7 cellular contexts compared by ENCODE assay signal in the genomic region with DNA sequence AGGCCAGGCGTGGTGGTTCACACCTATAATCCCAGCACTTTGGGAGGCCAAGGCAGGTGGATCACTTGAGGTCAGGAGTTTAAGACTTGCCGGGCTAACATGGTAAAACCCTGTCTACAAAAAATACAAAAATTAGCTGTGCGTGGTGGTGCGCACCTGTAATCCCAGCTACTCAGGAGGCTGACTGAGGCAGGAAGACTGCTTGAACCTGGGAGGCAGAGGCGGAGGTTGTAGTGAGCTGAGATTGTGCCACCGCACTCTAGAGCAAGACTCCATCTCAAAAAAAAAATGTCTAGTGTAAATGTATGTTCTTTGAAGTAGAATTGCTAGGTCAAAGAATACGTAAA. TPM values are rescaled to one million over a fixed set of nuclear protein-coding genes. Genes with fewer than 3 reads are reported as not detected.
A peak's percentile ranks its signal among the peaks of the same experiment; 100 is the strongest.
DNase-seq lines count a peak whose midpoint lies in the region; ATAC-seq, FAIRE-seq and TF ChIP-seq lines count a peak whose summit lies in the region.
"Not testable (repeated sequence)": the region's sequence is repeated elsewhere in the genome, so short reads cannot be mapped to it uniquely, and the experiment has no call there.
"Had no signal": no experiment of that assay in that cellular context is flagged by ENCODE, and none has a peak within 500 bp of the region (broad histone marks: within the 10 kb centered on the region; RNA-seq: fewer than 3 reads in every experiment).

No MANE protein-coding gene starts in this region.

- not testable (repeated sequence) for TF ChIP-seq RAD21 in GM12878 (IDR thresholded peaks at IDR 0.05; ENCODE audit: insufficient read depth, low read depth, low read length)

- H3K36me3 ChIP-seq in CD8-positive, alpha-beta T cell (ENCODE audit: insufficient read depth, low read length); SU-DHL-6 (ENCODE audit: low read length); GM12878 (ENCODE audit: control insufficient read depth in 2 of 2, insufficient read depth in 2 of 2, low read length in 1 of 2); naive thymus-derived CD4-positive, alpha-beta T cell (ENCODE audit: control insufficient read depth in 2 of 3, insufficient read depth in 3 of 3, low read length in 3 of 3); thymus (ENCODE audit: control insufficient read depth, insufficient read depth): not testable (repeated sequence)

- H3K36me3 Mint-ChIP-seq in CD8-positive, alpha-beta T cell; naive thymus-derived CD4-positive, alpha-beta T cell: not testable (repeated sequence)

- not testable (repeated sequence) for BruUV-seq in GM12878 (replicated peaks; lab: Mats Ljungman, UMichigan)

- DNase-seq in CD8-positive, alpha-beta T cell, result peak in 1 of 7 experiments; percentile 72
- peak; percentile 60 for DNase-seq in activated T-cell treated with anti-CD3 and anti-CD28 coated beads, Interleukin-2, amount 50 U/mL, for 1 hour
- not testable (repeated sequence) for DNase-seq in GM12878 (ENCODE audit: low read depth, low spot score); naive thymus-derived CD4-positive, alpha-beta T cell

- H3K27ac ChIP-seq in CD8-positive, alpha-beta T cell (ENCODE audit: low read depth, low read length), result peak overlapping the region; percentile 75
- H3K27ac ChIP-seq in SU-DHL-6 (ENCODE audit: low read depth, low read length) (peak overlapping the region; percentile 88), GM12878 (ENCODE audit: control insufficient read depth, insufficient read depth) (peak overlapping the region; percentile 81), thymus (ENCODE audit: low read depth) (peak overlapping the region; percentile 91)
- peak overlapping the region; percentile 60 for H3K27ac ChIP-seq in naive thymus-derived CD4-positive, alpha-beta T cell (ENCODE audit: low read depth, low read length)

- not testable (repeated sequence) for H3K79me2 ChIP-seq in SU-DHL-6 (ENCODE audit: insufficient read depth, low read length); GM12878 (ENCODE audit: control insufficient read depth, insufficient read depth, low read length)

- H3K4me2 ChIP-seq in SU-DHL-6 (ENCODE audit: low read depth, low read length, poor library complexity, severe bottlenecking) (peak overlapping the region; percentile 49), GM12878 (ENCODE audit: control insufficient read depth, insufficient read depth) (peak overlapping the region; percentile 78; the same call in 1 of the 2 replicates)

- H3K9me3 ChIP-seq in CD8-positive, alpha-beta T cell (ENCODE audit: low read length); SU-DHL-6 (ENCODE audit: insufficient read depth, low read length); GM12878 (replicated peaks; ENCODE audit: control insufficient read depth, insufficient read depth, low read length); naive thymus-derived CD4-positive, alpha-beta T cell (ENCODE audit: control insufficient read depth in 2 of 3, low read length in 3 of 3); thymus (ENCODE audit: control insufficient read depth): not testable (repeated sequence)

- not testable (repeated sequence) for H3K27me3 ChIP-seq in CD8-positive, alpha-beta T cell (ENCODE audit: insufficient read depth, low read length); SU-DHL-6 (ENCODE audit: low read length); GM12878 (replicated peaks in 1 of 2; ENCODE audit: control insufficient read depth in 2 of 2, insufficient read depth in 2 of 2, low read length in 1 of 2); naive thymus-derived CD4-positive, alpha-beta T cell (ENCODE audit: control insufficient read depth in 2 of 2, insufficient read depth in 2 of 2, low read length in 2 of 2); thymus (ENCODE audit: control insufficient read depth, insufficient read depth)

- H3K9ac ChIP-seq in SU-DHL-6 (ENCODE audit: low read length); GM12878 (ENCODE audit: control insufficient read depth, insufficient read depth, low read length): not testable (repeated sequence)

- SMC1A ChIA-PET in GM12878 (lab: Charles Lee; ENCODE audit: uncharacterized antibody, unreplicated experiment), result interaction anchor here (1.2 to 2.4 kb wide), 5 partner anchors 26 to 224 kb away, joined by 3 to 13 read pairs (median 4); a partner anchor contains a TSS

- not testable (repeated sequence) for ATAC-seq in CD8-positive, alpha-beta T cell; GM12878; naive thymus-derived CD4-positive, alpha-beta T cell

- peak overlapping the region; percentile 82 for H3K4me3 Mint-ChIP-seq in CD8-positive, alpha-beta T cell
- H3K4me3 Mint-ChIP-seq in naive thymus-derived CD4-positive, alpha-beta T cell, result peak overlapping the region; percentile 68 to 89 (median 85)

- intact Hi-C loops in CD8-positive, alpha-beta T cell (cut with DNase I, micrococcal nuclease), result loop anchor here in 1 of 2 experiments (10.0 kb wide), 1 partner anchor 231 kb away; no protein-coding TSS in a partner anchor
- intact Hi-C loops in GM12878 (cut with micrococcal nuclease; ENCODE audit: unreplicated experiment); naive thymus-derived CD4-positive, alpha-beta T cell (cut with micrococcal nuclease): not testable (repeated sequence)

- not testable (repeated sequence) for TF ChIP-seq CTCF in CD8-positive, alpha-beta T cell (IDR thresholded peaks at IDR 0.05); SU-DHL-6 (IDR thresholded peaks at IDR 0.05; ENCODE audit: insufficient read depth, low read length, poor library complexity, severe bottlenecking); GM12878 (IDR thresholded peaks at IDR 0.05 in 2 of 3, conservative IDR thresholded peaks at IDR 0.05 in 1 of 3; ENCODE audit: control insufficient read depth in 2 of 3, extremely low read depth in 1 of 3, insufficient read depth in 1 of 3, low read depth in 3 of 3, low read length in 3 of 3)

- peaks cover 18% of the 10 kb centered on the region for H3F3A ChIP-seq in SU-DHL-6 (ENCODE audit: insufficient read depth)

- CTCF ChIA-PET in CD8-positive, alpha-beta T cell (lab: Charles Lee), result interaction anchor here (1.0 to 4.0 kb wide), 6 partner anchors 14 to 66 kb away, joined by 3 to 40 read pairs (median 14); a partner anchor contains a TSS
- CTCF ChIA-PET in GM12878 (lab: Yijun Ruan, JAX), result interaction anchor here (0.6 to 3.9 kb wide), 9 partner anchors 10 to 367 kb away, joined by 3 to 25 read pairs (median 8); a partner anchor contains a TSS
- CTCF ChIA-PET in naive thymus-derived CD4-positive, alpha-beta T cell (lab: Charles Lee), result interaction anchor here (0.7 to 2.9 kb wide), 8 partner anchors 26 to 350 kb away, joined by 3 to 30 read pairs (median 8); a partner anchor contains a TSS

- H3K4me1 ChIP-seq in CD8-positive, alpha-beta T cell (ENCODE audit: insufficient read depth, low read length), result peaks cover 32% of the 10 kb centered on the region
- H3K4me1 ChIP-seq in GM12878 (ENCODE audit: control insufficient read depth, insufficient read depth, low read length) (peaks cover 15% of the 10 kb centered on the region), thymus (ENCODE audit: control insufficient read depth, insufficient read depth, low read length) (peaks cover 14% of the 10 kb centered on the region)
- peaks cover 23 to 33% of the 10 kb centered on the region in 2 donors for H3K4me1 ChIP-seq in naive thymus-derived CD4-positive, alpha-beta T cell (ENCODE audit: control insufficient read depth in 2 of 2, insufficient read depth in 2 of 2, low read length in 2 of 2)

- peak overlapping the region; percentile 94 for H3K27ac Mint-ChIP-seq in CD8-positive, alpha-beta T cell
- H3K27ac Mint-ChIP-seq in naive thymus-derived CD4-positive, alpha-beta T cell, result peak overlapping the region; percentile 88 to 99 (median 96)

- TF ChIP-seq POLR2A in GM12878 (IDR thresholded peaks at IDR 0.05; ENCODE audit: low read depth, low read length), result not testable (repeated sequence)

- H3K9me2 ChIP-seq in SU-DHL-6 (replicated peaks; ENCODE audit: insufficient read depth, low read length), result not testable (repeated sequence)

- POLR2A ChIA-PET in CD8-positive, alpha-beta T cell (lab: Charles Lee), result interaction anchor here (0.7 to 3.4 kb wide), 17 partner anchors 15 to 1148 kb away, joined by 3 to 45 read pairs (median 6); a partner anchor contains a TSS
- POLR2A ChIA-PET in GM12878 (lab: Charles Lee), result interaction anchor here (0.8 to 2.0 kb wide), 3 partner anchors 26 to 43 kb away, joined by 3 to 12 read pairs (median 4); a partner anchor contains a TSS
- POLR2A ChIA-PET in naive thymus-derived CD4-positive, alpha-beta T cell (lab: Charles Lee), result interaction anchor here (0.6 to 3.9 kb wide), 23 partner anchors 8 to 1769 kb away, joined by 3 to 70 read pairs (median 8); a partner anchor contains a TSS

- FAIRE-seq in GM12878 (lab: Jason Lieb, UNC), result not testable (repeated sequence)

- H3K4me1 Mint-ChIP-seq in CD8-positive, alpha-beta T cell (ENCODE audit: low read depth), result peaks cover 51% of the 10 kb centered on the region
- peaks cover 24 to 63% (median 45%) of the 10 kb centered on the region in 7 donors for H3K4me1 Mint-ChIP-seq in naive thymus-derived CD4-positive, alpha-beta T cell

- peak overlapping the region; percentile 18 for H3K4me3 ChIP-seq in CD8-positive, alpha-beta T cell (ENCODE audit: low read depth, low read length)
- H3K4me3 ChIP-seq in SU-DHL-6 (ENCODE audit: insufficient read depth, low read length, poor library complexity, severe bottlenecking); GM12878; naive thymus-derived CD4-positive, alpha-beta T cell (ENCODE audit: low read length); thymus (ENCODE audit: low read length): not testable (repeated sequence)

- not testable (repeated sequence) for H4K20me1 ChIP-seq in SU-DHL-6 (ENCODE audit: low read depth, low read length); GM12878 (ENCODE audit: control insufficient read depth, insufficient read depth)

- not testable (repeated sequence) for TF ChIP-seq EP300 in GM12878 (IDR thresholded peaks at IDR 0.05; ENCODE audit: borderline replicate concordance in 1 of 2, control insufficient read depth in 1 of 2, low read depth in 2 of 2, low read length in 2 of 2)

- RAD21 ChIA-PET in GM12878 (lab: Charles Lee; ENCODE audit: unreplicated experiment), result interaction anchor here (1.3 to 2.7 kb wide), 6 partner anchors 26 to 95 kb away, joined by 3 to 22 read pairs (median 9); a partner anchor contains a TSS

- H2AFZ ChIP-seq in SU-DHL-6 (ENCODE audit: low read depth, low read length, severe bottlenecking) (peak overlapping the region; percentile 61), GM12878 (ENCODE audit: control insufficient read depth, low read depth, low read length) (peak overlapping the region; percentile 68)

- not testable (repeated sequence) for H3K9me3 Mint-ChIP-seq in CD8-positive, alpha-beta T cell; naive thymus-derived CD4-positive, alpha-beta T cell

- in situ Hi-C loops in GM12878 (cut with MboI), result not testable (repeated sequence)

- H3K27me3 Mint-ChIP-seq in CD8-positive, alpha-beta T cell (ENCODE audit: low read depth); naive thymus-derived CD4-positive, alpha-beta T cell: not testable (repeated sequence)

- 50% methylated on average over 7 of the region's 7 CpGs for WGBS in GM12878 (ENCODE audit: insufficient coverage, insufficient replicate concordance, low lambda C conversion rate, missing lambda C conversion rate)
- 61% methylated on average over 7 of the region's 7 CpGs for WGBS in thymus

RNA-seq across cellular contexts. Expression of a gene that starts 20.8 kb away (rescaled TPM):
- total RNA-seq in CD8-positive, alpha-beta T cell, result 10 to 100 TPM; 13.7 to 14.2 TPM
- total RNA-seq in GM12878 (2013; cell fraction: nucleolus; rRNA removed), result 19.1 and 32.6 TPM in 2 replicates
- total RNA-seq in GM12878 (2014; rRNA removed) (57.0 and 65.9 TPM in 2 replicates), GM12878 (2014; rRNA removed; fragmentation: Illumina TruSeq; extraction: Trizol) (43.6 and 49.6 TPM in 2 replicates), GM12878 (2021) (55.8 and 57.6 TPM in 2 replicates)
- polyA plus RNA-seq in GM12878 (2011; ENCODE audit: low read depth), result 27.1 TPM
- polyA plus RNA-seq in GM12878 (2011; rRNA removed) (13.0 and 24.2 TPM in 2 replicates), GM12878 (2014; fragmentation: Illumina TruSeq; extraction: Trizol) (72.6 and 74.4 TPM in 2 replicates), GM12878 (2014; fragmentation: Nextera tagmentation; extraction: Ambion mirVana) (10 to 100 TPM; 30.3 to 56.8 TPM), GM12878 (2014; rRNA removed) (40.2 and 56.0 TPM in 2 replicates), GM12878 (2016; fragmentation: Nextera tagmentation; extraction: Ambion mirVana) (100 to 1,000 TPM in 1 of 2 experiments, 10 to 100 TPM in 1; 83.1 to 100 TPM), thymus (48.1 TPM)
- polyA plus RNA-seq in GM12878 (2011; cell fraction: cytosol; rRNA removed), result 20.2 and 23.6 TPM in 2 replicates
- polyA plus RNA-seq in GM12878 (2011; cell fraction: nucleus; rRNA removed), result 67.0 and 76.3 TPM in 2 replicates
- 46.1 and 71.7 TPM in 2 replicates for polyA plus RNA-seq in GM12878 (2012)
- polyA minus RNA-seq in GM12878 (2011; rRNA and poly(A)+ RNA removed), result 9.0 and 10.3 TPM in 2 replicates
- polyA minus RNA-seq in GM12878 (2011; cell fraction: cytosol; rRNA and poly(A)+ RNA removed), result 6.8 and 7.2 TPM in 2 replicates
- 21.2 and 31.3 TPM in 2 replicates for polyA minus RNA-seq in GM12878 (2011; cell fraction: nucleus; rRNA and poly(A)+ RNA removed)
- 10 to 100 TPM; 36.4 to 81.6 (median 79.6) TPM for total RNA-seq in naive thymus-derived CD4-positive, alpha-beta T cell
- polyA plus RNA-seq in naive thymus-derived CD4-positive, alpha-beta T cell, result 100 to 1,000 TPM in 1 of 2 donors, 10 to 100 TPM in 1; 69.4 to 133 TPM

RNA-seq across cellular contexts. Expression of a gene that starts 26.0 kb away (rescaled TPM):
- total RNA-seq in CD8-positive, alpha-beta T cell, result 1 to 10 TPM; 8.8 to 9.3 TPM
- 10.5 and 11.6 TPM in 2 replicates for total RNA-seq in GM12878 (2013; cell fraction: nucleolus; rRNA removed)
- 8.9 and 9.3 TPM in 2 replicates for total RNA-seq in GM12878 (2014; rRNA removed)
- total RNA-seq in GM12878 (2014; rRNA removed; fragmentation: Illumina TruSeq; extraction: Trizol), result 5.9 and 6.2 TPM in 2 replicates
- 9.7 and 12.0 TPM in 2 replicates for total RNA-seq in GM12878 (2021)
- polyA plus RNA-seq in GM12878 (2011; ENCODE audit: low read depth), result 3.1 TPM
- 3.2 and 5.1 TPM in 2 replicates for polyA plus RNA-seq in GM12878 (2011; rRNA removed)
- polyA plus RNA-seq in GM12878 (2011; cell fraction: cytosol; rRNA removed), result 6.4 and 8.8 TPM in 2 replicates
- polyA plus RNA-seq in GM12878 (2011; cell fraction: nucleus; rRNA removed), result 10.1 and 12.3 TPM in 2 replicates
- 9.9 and 10.8 TPM in 2 replicates for polyA plus RNA-seq in GM12878 (2012)
- polyA plus RNA-seq in GM12878 (2014; fragmentation: Illumina TruSeq; extraction: Trizol), result 3.8 and 4.4 TPM in 2 replicates
- under 1 TPM; 0.11 to 0.62 TPM for polyA plus RNA-seq in GM12878 (2014; fragmentation: Nextera tagmentation; extraction: Ambion mirVana)
- polyA plus RNA-seq in GM12878 (2014; rRNA removed), result 9.8 and 9.9 TPM in 2 replicates
- polyA plus RNA-seq in GM12878 (2016; fragmentation: Nextera tagmentation; extraction: Ambion mirVana), result 1 to 10 TPM; 4.1 to 4.5 TPM
- 7.5 and 12.0 TPM in 2 replicates for polyA minus RNA-seq in GM12878 (2011; rRNA and poly(A)+ RNA removed)
- polyA minus RNA-seq in GM12878 (2011; cell fraction: cytosol; rRNA and poly(A)+ RNA removed), result 3.1 and 3.7 TPM in 2 replicates
- 5.7 and 6.2 TPM in 2 replicates for polyA minus RNA-seq in GM12878 (2011; cell fraction: nucleus; rRNA and poly(A)+ RNA removed)
- total RNA-seq in naive thymus-derived CD4-positive, alpha-beta T cell, result 10 to 100 TPM; 15.5 to 30.1 (median 20.5) TPM
- 10 to 100 TPM; 15.6 TPM for polyA plus RNA-seq in naive thymus-derived CD4-positive, alpha-beta T cell
- polyA plus RNA-seq in thymus, result 15.5 TPM

RNA-seq across cellular contexts. Expression of a gene that starts 29.7 kb away (rescaled TPM):
- 100 to 1,000 TPM; 246 TPM for total RNA-seq in CD8-positive, alpha-beta T cell
- 335 and 353 TPM in 2 replicates for total RNA-seq in GM12878 (2013; cell fraction: nucleolus; rRNA removed)
- 107 and 118 TPM in 2 replicates for total RNA-seq in GM12878 (2014; rRNA removed)
- total RNA-seq in GM12878 (2014; rRNA removed; fragmentation: Illumina TruSeq; extraction: Trizol), result 44.0 and 46.7 TPM in 2 replicates
- 210 and 219 TPM in 2 replicates for total RNA-seq in GM12878 (2021)
- polyA plus RNA-seq in GM12878 (2011; ENCODE audit: low read depth), result 42.0 TPM
- 20.7 and 40.7 TPM in 2 replicates for polyA plus RNA-seq in GM12878 (2011; rRNA removed)
- polyA plus RNA-seq in GM12878 (2011; cell fraction: cytosol; rRNA removed), result 47.6 and 47.9 TPM in 2 replicates
- polyA plus RNA-seq in GM12878 (2011; cell fraction: nucleus; rRNA removed), result 94.4 and 126 TPM in 2 replicates
- polyA plus RNA-seq in GM12878 (2012), result 74.5 and 97.1 TPM in 2 replicates
- 35.4 and 49.4 TPM in 2 replicates for polyA plus RNA-seq in GM12878 (2014; fragmentation: Illumina TruSeq; extraction: Trizol)
- polyA plus RNA-seq in GM12878 (2014; fragmentation: Nextera tagmentation; extraction: Ambion mirVana), result 10 to 100 TPM; 14.6 to 30.0 TPM
- 108 and 138 TPM in 2 replicates for polyA plus RNA-seq in GM12878 (2014; rRNA removed)
- polyA plus RNA-seq in GM12878 (2016; fragmentation: Nextera tagmentation; extraction: Ambion mirVana), result 100 to 1,000 TPM; 107 TPM
- polyA minus RNA-seq in GM12878 (2011; rRNA and poly(A)+ RNA removed), result 29.7 and 48.2 TPM in 2 replicates
- polyA minus RNA-seq in GM12878 (2011; cell fraction: cytosol; rRNA and poly(A)+ RNA removed), result 72.3 and 73.2 TPM in 2 replicates
- polyA minus RNA-seq in GM12878 (2011; cell fraction: nucleus; rRNA and poly(A)+ RNA removed), result 34.7 and 65.7 TPM in 2 replicates
- 100 to 1,000 TPM; 196 to 386 (median 240) TPM for total RNA-seq in naive thymus-derived CD4-positive, alpha-beta T cell
- polyA plus RNA-seq in naive thymus-derived CD4-positive, alpha-beta T cell, result 100 to 1,000 TPM; 296 to 334 TPM
- polyA plus RNA-seq in thymus, result 57.0 TPM

RNA-seq across cellular contexts. Expression of a gene that starts 44.8 kb away (rescaled TPM):
- total RNA-seq in CD8-positive, alpha-beta T cell, result 10 to 100 TPM; 28.8 to 29.7 TPM
- 38.8 and 43.0 TPM in 2 replicates for total RNA-seq in GM12878 (2013; cell fraction: nucleolus; rRNA removed)
- total RNA-seq in GM12878 (2014; rRNA removed) (7.1 and 7.2 TPM in 2 replicates), GM12878 (2014; rRNA removed; fragmentation: Illumina TruSeq; extraction: Trizol) (5.7 and 6.9 TPM in 2 replicates), GM12878 (2021) (17.8 and 21.2 TPM in 2 replicates)
- polyA plus RNA-seq in GM12878 (2011; ENCODE audit: low read depth), result 10.6 TPM
- polyA plus RNA-seq in GM12878 (2011; rRNA removed) (11.4 and 15.5 TPM in 2 replicates), GM12878 (2014; fragmentation: Illumina TruSeq; extraction: Trizol) (5.2 and 9.0 TPM in 2 replicates), GM12878 (2014; fragmentation: Nextera tagmentation; extraction: Ambion mirVana) (1 to 10 TPM in 1 of 2 experiments, under 1 TPM in 1; 0.84 to 2.7 TPM), GM12878 (2014; rRNA removed) (14.5 and 18.1 TPM in 2 replicates), GM12878 (2016; fragmentation: Nextera tagmentation; extraction: Ambion mirVana) (1 to 10 TPM; 5.2 to 6.5 TPM), thymus (120 TPM)
- polyA plus RNA-seq in GM12878 (2011; cell fraction: cytosol; rRNA removed), result 9.6 and 13.7 TPM in 2 replicates
- polyA plus RNA-seq in GM12878 (2011; cell fraction: nucleus; rRNA removed), result 269 and 282 TPM in 2 replicates
- 20.2 and 22.4 TPM in 2 replicates for polyA plus RNA-seq in GM12878 (2012)
- polyA minus RNA-seq in GM12878 (2011; rRNA and poly(A)+ RNA removed), result 6.0 and 19.5 TPM in 2 replicates
- 4.0 and 4.7 TPM in 2 replicates for polyA minus RNA-seq in GM12878 (2011; cell fraction: cytosol; rRNA and poly(A)+ RNA removed)
- polyA minus RNA-seq in GM12878 (2011; cell fraction: nucleus; rRNA and poly(A)+ RNA removed), result 38.9 and 53.4 TPM in 2 replicates
- total RNA-seq in naive thymus-derived CD4-positive, alpha-beta T cell, result 10 to 100 TPM; 45.7 to 76.8 (median 67.4) TPM
- 10 to 100 TPM in 1 of 2 donors, 1 to 10 TPM in 1; 4.1 to 11.5 TPM for polyA plus RNA-seq in naive thymus-derived CD4-positive, alpha-beta T cell

RNA-seq across cellular contexts. Expression of a gene that starts 48.0 kb away (rescaled TPM):
- 1 to 10 TPM; 1.6 to 2.1 TPM for total RNA-seq in CD8-positive, alpha-beta T cell
- 45.8 and 51.5 TPM in 2 replicates for total RNA-seq in GM12878 (2013; cell fraction: nucleolus; rRNA removed)
- 44.5 and 50.3 TPM in 2 replicates for total RNA-seq in GM12878 (2014; rRNA removed)
- total RNA-seq in GM12878 (2014; rRNA removed; fragmentation: Illumina TruSeq; extraction: Trizol), result 52.9 and 58.5 TPM in 2 replicates
- 69.2 and 80.8 TPM in 2 replicates for total RNA-seq in GM12878 (2021)
- polyA plus RNA-seq in GM12878 (2011; ENCODE audit: low read depth), result 16.6 TPM
- 60.6 and 69.3 TPM in 2 replicates for polyA plus RNA-seq in GM12878 (2011; rRNA removed)
- polyA plus RNA-seq in GM12878 (2011; cell fraction: cytosol; rRNA removed), result 92.5 and 114 TPM in 2 replicates
- 120 and 185 TPM in 2 replicates for polyA plus RNA-seq in GM12878 (2011; cell fraction: nucleus; rRNA removed)
- 33.1 and 39.8 TPM in 2 replicates for polyA plus RNA-seq in GM12878 (2012)
- polyA plus RNA-seq in GM12878 (2014; fragmentation: Illumina TruSeq; extraction: Trizol), result 53.9 and 63.1 TPM in 2 replicates
- 1 to 10 TPM; 1.8 to 2.9 TPM for polyA plus RNA-seq in GM12878 (2014; fragmentation: Nextera tagmentation; extraction: Ambion mirVana)
- 82.6 and 87.4 TPM in 2 replicates for polyA plus RNA-seq in GM12878 (2014; rRNA removed)
- 10 to 100 TPM; 22.6 to 31.0 TPM for polyA plus RNA-seq in GM12878 (2016; fragmentation: Nextera tagmentation; extraction: Ambion mirVana)
- 75.6 and 95.8 TPM in 2 replicates for polyA minus RNA-seq in GM12878 (2011; rRNA and poly(A)+ RNA removed)
- polyA minus RNA-seq in GM12878 (2011; cell fraction: cytosol; rRNA and poly(A)+ RNA removed), result 37.8 and 41.3 TPM in 2 replicates
- 49.3 and 88.3 TPM in 2 replicates for polyA minus RNA-seq in GM12878 (2011; cell fraction: nucleus; rRNA and poly(A)+ RNA removed)
- total RNA-seq in naive thymus-derived CD4-positive, alpha-beta T cell, result 10 to 100 TPM in 1 of 5 experiments, 1 to 10 TPM in 3, under 1 TPM in 1; 0.65 to 87.9 (median 1.6) TPM
- under 1 TPM; 0.18 to 0.92 TPM for polyA plus RNA-seq in naive thymus-derived CD4-positive, alpha-beta T cell
- 5.5 TPM for polyA plus RNA-seq in thymus
- total RNA-seq: ascending aorta had no signal
